In the genomic region with DNA sequence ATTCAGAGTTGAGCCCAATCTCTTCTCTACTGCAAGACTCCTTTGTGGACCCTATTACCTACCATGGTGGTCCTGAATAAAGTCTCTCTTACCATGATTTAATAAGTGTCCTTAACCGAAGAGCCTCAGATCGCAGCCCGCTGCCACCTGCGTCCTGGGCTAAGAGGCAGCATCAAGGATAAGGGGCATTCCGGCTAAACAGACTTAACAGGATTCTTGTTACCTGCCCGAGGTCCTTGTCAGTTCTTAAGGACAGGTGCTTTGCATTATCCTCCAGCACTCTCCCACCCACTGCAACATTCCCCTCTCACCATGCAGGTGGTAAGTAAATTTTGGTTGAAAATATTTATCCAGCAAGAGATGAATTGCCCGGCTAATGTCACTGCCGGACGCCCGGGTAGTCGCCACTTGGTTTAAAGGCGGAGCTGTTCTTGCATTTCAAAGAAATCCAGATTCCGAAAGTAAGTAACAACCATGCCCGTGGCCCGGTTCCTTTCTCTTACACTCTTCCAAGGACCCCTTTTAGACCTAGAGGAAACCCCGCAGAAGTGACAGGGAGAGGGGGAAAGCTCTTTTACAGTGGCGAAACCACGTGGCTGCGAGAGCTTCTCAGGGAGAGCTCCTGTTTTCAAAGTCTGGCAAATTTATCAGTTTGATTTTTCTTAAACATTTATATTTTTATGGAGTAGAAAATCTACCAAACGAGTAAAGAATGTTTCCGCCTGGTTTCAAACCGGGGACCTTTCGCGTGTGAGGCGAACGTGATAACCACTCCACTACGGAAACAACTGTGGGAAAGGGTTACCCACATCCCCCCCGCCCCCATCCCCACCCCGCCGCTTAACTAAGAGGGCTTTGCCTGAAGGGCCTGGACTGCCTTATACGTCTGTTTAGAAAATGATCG, we compare ENCODE assay signal across 9 cellular contexts.
DNase-seq lines count a peak whose midpoint lies in the region; ATAC-seq lines count a peak whose summit lies in the region.
"Had no signal": no experiment of that assay in that cellular context is flagged by ENCODE, and none has a peak within 500 bp of the region (broad histone marks: within the 10 kb centered on the region; RNA-seq: fewer than 3 reads in every experiment).

No MANE protein-coding gene starts in this region.

- H3K9me3 Mint-ChIP-seq in stimulated activated naive CD8-positive, alpha-beta T cell treated with anti-CD3 and anti-CD28 coated beads, Interleukin-15, Interleukin-2, amounts not matched to agents 100 ng/mL and 50 ng/mL, for 24 hours = no peaks in the 10 kb centered on the region

- DNase-seq in activated T-cell treated with anti-CD3 and anti-CD28 coated beads for 24 hours (ENCODE audit: low read depth) (peak; percentile 36), NCI-H1436 (lab: John Stamatoyannopoulos, UW) (no peak)
- no peak for DNase-seq in activated T-cell treated with anti-CD3 and anti-CD28 coated beads, Interleukin-2, amount 50 U/mL, for 1 hour
- peak; percentile 69 for DNase-seq in activated effector memory CD4-positive, alpha-beta T cell treated with anti-CD3 and anti-CD28 coated beads, Interleukin-2, amount 50 U/mL, for 16 hours
- DNase-seq: NCI-H2029 treated with DMSO at 0.1 percent for 48 hours had no signal

- H3K4me3 Mint-ChIP-seq in stimulated activated naive CD8-positive, alpha-beta T cell treated with anti-CD3 and anti-CD28 coated beads, Interleukin-15, Interleukin-2, amounts not matched to agents 100 ng/mL and 50 ng/mL, for 24 hours = peak overlapping the region; percentile 58

- no peaks in the 10 kb centered on the region for H3K36me3 Mint-ChIP-seq in stimulated activated naive CD8-positive, alpha-beta T cell treated with anti-CD3 and anti-CD28 coated beads, Interleukin-15, Interleukin-2, amounts not matched to agents 100 ng/mL and 50 ng/mL, for 24 hours (ENCODE audit: low read depth)

- H3K4me1 Mint-ChIP-seq in stimulated activated naive CD8-positive, alpha-beta T cell treated with anti-CD3 and anti-CD28 coated beads, Interleukin-15, Interleukin-2, amounts not matched to agents 100 ng/mL and 50 ng/mL, for 24 hours (ENCODE audit: low read depth) = peaks cover 18% of the 10 kb centered on the region

- H3K4me3 ChIP-seq in iPS-18c (ENCODE audit: insufficient read depth, low read depth, low read length) = peak overlapping the region; percentile 60

- H3K9me3 ChIP-seq in iPS-18c (ENCODE audit: control insufficient read depth, insufficient read depth, low read length) = no peaks in the 10 kb centered on the region

- peak overlapping the region; percentile 21 for H3K27ac Mint-ChIP-seq in stimulated activated naive CD8-positive, alpha-beta T cell treated with anti-CD3 and anti-CD28 coated beads, Interleukin-15, Interleukin-2, amounts not matched to agents 100 ng/mL and 50 ng/mL, for 24 hours

- ATAC-seq in HG02571 (IDR thresholded peaks at IDR 0.05; ENCODE audit: unreplicated experiment) (no peak), HG02981 (IDR thresholded peaks at IDR 0.05; ENCODE audit: unreplicated experiment) (no peak)

- peaks cover 69% of the 10 kb centered on the region for H3K27me3 Mint-ChIP-seq in stimulated activated naive CD8-positive, alpha-beta T cell treated with anti-CD3 and anti-CD28 coated beads, Interleukin-15, Interleukin-2, amounts not matched to agents 100 ng/mL and 50 ng/mL, for 24 hours

Comparison
In these comparisons a context has a peak if more than half of its experiments do, and no peak if none do; other contexts are left out.
1. DNase-seq: peak in activated T-cell treated with anti-CD3 and anti-CD28 coated beads for 24 hours (single experiment) and activated effector memory CD4-positive, alpha-beta T cell treated with anti-CD3 and anti-CD28 coated beads, Interleukin-2, amount 50 U/mL, for 16 hours (single experiment); none in activated T-cell treated with anti-CD3 and anti-CD28 coated beads, Interleukin-2, amount 50 U/mL, for 1 hour (single experiment) and NCI-H1436 (single experiment).